8 cellular contexts compared by ENCODE assay signal in the genomic region with DNA sequence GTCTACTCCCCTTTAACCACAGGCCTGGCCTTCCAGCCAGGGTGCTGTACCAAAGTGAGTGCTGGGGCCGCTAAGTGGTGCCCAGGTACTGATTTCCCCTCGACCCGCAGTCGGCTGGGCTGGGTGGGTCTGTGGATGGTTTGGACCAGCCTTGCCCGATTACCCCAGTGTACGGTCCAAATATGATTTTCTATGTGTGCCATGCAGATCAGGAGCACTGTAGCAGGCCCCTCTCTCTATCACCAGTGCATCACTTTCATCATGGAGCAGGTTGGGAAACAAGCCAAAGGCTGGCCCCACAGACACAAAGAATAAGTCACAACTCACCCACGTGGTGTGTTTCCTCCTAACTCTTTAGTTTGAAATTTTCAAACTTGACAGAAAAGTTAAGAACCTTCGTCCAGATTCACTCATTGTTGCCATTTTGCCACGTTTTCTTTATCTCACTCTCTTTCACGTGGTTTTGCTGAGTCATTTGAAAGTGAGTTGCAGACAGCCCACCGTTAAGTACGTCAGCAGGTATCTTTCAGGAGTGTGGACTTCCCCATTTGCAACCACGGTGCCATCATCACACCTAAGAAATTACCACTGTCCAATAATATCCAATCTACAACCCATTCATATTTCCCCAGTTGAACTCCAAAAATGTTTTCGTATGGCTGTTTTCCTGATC. TPM values are rescaled to one million over a fixed set of nuclear protein-coding genes. Genes with fewer than 3 reads are reported as not detected.
A peak's percentile ranks its signal among the peaks of the same experiment; 100 is the strongest.
DNase-seq lines count a peak whose midpoint lies in the region; ATAC-seq and TF ChIP-seq lines count a peak whose summit lies in the region.

No MANE protein-coding gene starts in this region.

- peak overlapping the region; percentile 92 for H3K27ac Mint-ChIP-seq in activated naive CD4-positive, alpha-beta T cell treated with anti-CD3 and anti-CD28 coated beads for 36 hours
- H3K27ac Mint-ChIP-seq in mesothelial cell of epicardium, result peak overlapping the region; percentile 51

- intact Hi-C loops in activated naive CD4-positive, alpha-beta T cell treated with anti-CD3 and anti-CD28 coated beads for 36 hours (cut with micrococcal nuclease), result loop anchor here (1.0 to 5.0 kb wide), 5 partner anchors 21 to 194 kb away; partner anchors contain the start of genes AP3S2, CIB1 and GDPGP1

- no peak for TF ChIP-seq CTCF in mesothelial cell of epicardium (IDR thresholded peaks at IDR 0.05; ENCODE audit: unreplicated experiment)

- DNase-seq in activated naive CD4-positive, alpha-beta T cell treated with Interleukin-2 at 50 U/mL for 16 hours, result peak; percentile 54
- DNase-seq in activated naive CD4-positive, alpha-beta T cell (lab: John Stamatoyannopoulos, UW), result no peak
- DNase-seq in activated naive CD4-positive, alpha-beta T cell treated with anti-CD3 and anti-CD28 coated beads for 36 hours, result peak; percentile 86
- DNase-seq in mesothelial cell of epicardium (ENCODE audit: low spot score in 2 of 2, unreplicated experiment in 2 of 2) (no peak), retina (no peak), GM19240 (ENCODE audit: insufficient read length, low spot score) (no peak)

- ATAC-seq in HG03432 (IDR thresholded peaks at IDR 0.05; ENCODE audit: unreplicated experiment), result peak; percentile 66
- no peak for ATAC-seq in GM19455 (IDR thresholded peaks at IDR 0.05; ENCODE audit: unreplicated experiment)

- H3K4me3 Mint-ChIP-seq in activated naive CD4-positive, alpha-beta T cell treated with anti-CD3 and anti-CD28 coated beads for 36 hours, result no peak overlapping the region
- no peak overlapping the region for H3K4me3 Mint-ChIP-seq in mesothelial cell of epicardium

- peaks cover 5% of the 10 kb centered on the region for H3K36me3 Mint-ChIP-seq in activated naive CD4-positive, alpha-beta T cell treated with anti-CD3 and anti-CD28 coated beads for 36 hours (ENCODE audit: low read depth)
- no peaks in the 10 kb centered on the region for H3K36me3 Mint-ChIP-seq in mesothelial cell of epicardium

- H3K9me3 Mint-ChIP-seq in activated naive CD4-positive, alpha-beta T cell treated with anti-CD3 and anti-CD28 coated beads for 36 hours, result no peaks in the 10 kb centered on the region
- H3K9me3 Mint-ChIP-seq in mesothelial cell of epicardium, result no peaks in the 10 kb centered on the region

- H3K27me3 Mint-ChIP-seq in activated naive CD4-positive, alpha-beta T cell treated with anti-CD3 and anti-CD28 coated beads for 36 hours (ENCODE audit: low read depth), result no peaks in the 10 kb centered on the region
- no peaks in the 10 kb centered on the region for H3K27me3 Mint-ChIP-seq in mesothelial cell of epicardium (ENCODE audit: low read depth)

- CTCF ChIA-PET in activated naive CD4-positive, alpha-beta T cell treated with anti-CD3 and anti-CD28 coated beads for 36 hours (lab: Charles Lee), result interaction anchor here (0.8 kb wide), 1 partner anchor 164 kb away, joined by 3 read pairs; no protein-coding TSS in a partner anchor

- peaks cover 69% of the 10 kb centered on the region for H3K4me1 Mint-ChIP-seq in activated naive CD4-positive, alpha-beta T cell treated with anti-CD3 and anti-CD28 coated beads for 36 hours (ENCODE audit: low read depth)
- peaks cover 62% of the 10 kb centered on the region for H3K4me1 Mint-ChIP-seq in mesothelial cell of epicardium

RNA-seq across cellular contexts. Expression of gene ZNF710, which starts 37.0 kb away (rescaled TPM):
- total RNA-seq in activated naive CD4-positive, alpha-beta T cell treated with anti-CD3 and anti-CD28 coated beads for 36 hours, result 10 to 100 TPM; 17.3 to 19.8 TPM
- total RNA-seq in mesothelial cell of epicardium, result 30.3 to 31.7 TPM (median 30.4 TPM) in 3 replicates

Comparison
In these comparisons a context has a peak if more than half of its experiments do, and no peak if none do; other contexts are left out.
1. DNase-seq: peak in activated naive CD4-positive, alpha-beta T cell treated with Interleukin-2 at 50 U/mL for 16 hours (single experiment) and activated naive CD4-positive, alpha-beta T cell treated with anti-CD3 and anti-CD28 coated beads for 36 hours (single experiment); none in activated naive CD4-positive, alpha-beta T cell (0 of 4), mesothelial cell of epicardium (0 of 2), retina (single experiment) and GM19240 (single experiment).